Comparison of ENCODE assay signal across 22 cellular contexts in the genomic region with DNA sequence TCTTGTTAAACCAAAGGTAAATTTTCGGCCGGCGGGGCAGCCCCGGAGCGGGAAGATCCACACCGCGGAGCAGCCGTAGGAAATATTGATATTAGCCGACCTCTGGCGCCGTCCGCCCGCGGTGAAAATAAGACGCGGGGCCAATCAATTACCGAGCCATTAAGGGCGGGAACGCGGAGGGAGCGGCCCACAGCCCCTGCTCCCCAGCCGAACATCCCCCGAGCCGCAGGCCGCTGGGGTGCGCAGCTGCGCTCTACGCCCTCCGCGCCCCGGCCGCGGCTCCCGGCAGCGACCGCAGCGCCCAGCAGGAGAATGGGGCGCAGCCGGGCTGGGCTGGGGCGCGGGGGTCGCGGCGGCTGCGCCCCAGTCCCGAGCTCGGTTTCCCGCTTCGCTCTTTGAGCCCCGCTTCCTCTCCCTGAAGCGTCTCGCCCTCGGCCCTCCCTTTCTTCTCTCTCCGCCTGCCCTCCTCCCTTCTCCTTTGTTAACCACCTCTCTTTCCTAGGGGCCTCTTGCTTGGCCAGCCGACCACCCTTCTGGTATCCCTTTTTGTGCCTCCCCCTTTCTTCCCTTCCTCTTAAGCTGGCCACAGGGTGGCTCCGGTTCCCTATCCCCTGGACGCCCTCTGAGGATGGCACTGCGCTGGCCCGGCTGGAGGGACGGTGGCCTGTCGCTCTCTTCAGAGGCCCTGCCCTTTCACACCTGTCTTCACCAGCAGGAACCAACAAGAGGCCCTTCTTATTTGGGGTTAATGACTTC. TPM values are rescaled to one million over a fixed set of nuclear protein-coding genes. Genes with fewer than 3 reads are reported as not detected.
DNase-seq lines count a peak whose midpoint lies in the region; ATAC-seq and TF ChIP-seq lines count a peak whose summit lies in the region.
"Had no signal": no experiment of that assay in that cellular context is flagged by ENCODE, and none has a peak within 500 bp of the region (broad histone marks: within the 10 kb centered on the region; RNA-seq: fewer than 3 reads in every experiment).

No MANE protein-coding gene starts in this region.

- no peak overlapping the region for H3K27ac Mint-ChIP-seq in chondrocyte (ENCODE audit: unreplicated experiment)
- H3K27ac Mint-ChIP-seq: activated naive CD4-positive, alpha-beta T cell treated with anti-CD3 and anti-CD28 coated beads, Interleukin-2, amount 50 U/mL, for 24 hours; immature natural killer cell; stimulated activated naive B cell treated with anti-CD40 and anti-IgM and Interleukin-4, amounts not matched to agents 10 μg/mL and 1 μg/mL and 100 μg/mL, for 72 hours had no signal

- intact Hi-C loops in Right ventricle myocardium superior (cut with DNase I) (no loop called here), heart right ventricle (cut with DNase I) (no loop called here), testis (cut with DNase I; ENCODE audit: low total_unique reads) (no loop called here)

- no peak for TF ChIP-seq POLR2A in testis (IDR thresholded peaks at IDR 0.05)

- DNase-seq in Right ventricle myocardium superior = peak; percentile 28
- no peak for DNase-seq in heart right ventricle
- no peak for DNase-seq in chondrocyte (ENCODE audit: low spot score)
- DNase-seq in iPS-NIHi11 (ENCODE audit: low spot score) = peak; percentile 81
- DNase-seq in testis = no peak
- no peak for DNase-seq in foreskin melanocyte
- DNase-seq: activated CD4-positive, alpha-beta T cell treated with anti-CD3 and anti-CD28 coated beads for 48 hours; activated T-cell treated with anti-CD3 and anti-CD28 coated beads for 4 hours; effector memory CD4-positive, alpha-beta T cell; immature natural killer cell; NCI-H1105; NCI-H446; nucleus accumbens; SJCRH30; stimulated activated naive B cell treated with anti-CD40 and anti-IgM and Interleukin-4, amounts not matched to agents 10 μg/mL and 1 μg/mL and 100 μg/mL, for 72 hours; T1000 had no signal

- TF ChIP-seq CTCF in heart right ventricle (IDR thresholded peaks at IDR 0.05) (peak in 1 of 9 donors; percentile 17), chondrocyte (IDR thresholded peaks at IDR 0.05) (no peak), testis (IDR thresholded peaks at IDR 0.05) (no peak)

- peaks cover 65% of the 10 kb centered on the region for H3K27me3 Mint-ChIP-seq in chondrocyte (ENCODE audit: low read depth)

- H3K36me3 Mint-ChIP-seq in chondrocyte (ENCODE audit: low read depth) = peaks cover 2% of the 10 kb centered on the region
- H3K36me3 Mint-ChIP-seq: activated naive CD4-positive, alpha-beta T cell treated with anti-CD3 and anti-CD28 coated beads, Interleukin-2, amount 50 U/mL, for 24 hours; immature natural killer cell had no signal

- no peak overlapping the region for H3K4me3 ChIP-seq in heart right ventricle
- H3K4me3 ChIP-seq in testis = peak overlapping the region; percentile 31 to 40
- H3K4me3 ChIP-seq: SJCRH30 had no signal

- peaks cover 4% of the 10 kb centered on the region for H3K4me1 Mint-ChIP-seq in chondrocyte (ENCODE audit: low read depth)
- H3K4me1 Mint-ChIP-seq: activated naive CD4-positive, alpha-beta T cell treated with anti-CD3 and anti-CD28 coated beads, Interleukin-2, amount 50 U/mL, for 24 hours; immature natural killer cell had no signal

- H3K9me3 ChIP-seq in heart right ventricle (no peaks in the 10 kb centered on the region), testis (no peaks in the 10 kb centered on the region)
- H3K9me3 ChIP-seq: SJCRH30 had no signal

- ATAC-seq in Right ventricle myocardium superior (ENCODE audit: poor library complexity) = no peak
- ATAC-seq in heart right ventricle = no peak
- ATAC-seq in HG03457 (IDR thresholded peaks at IDR 0.05; ENCODE audit: unreplicated experiment) = no peak
- no peak for ATAC-seq in GM19023 (IDR thresholded peaks at IDR 0.05; ENCODE audit: unreplicated experiment)
- ATAC-seq: stimulated activated naive B cell treated with anti-CD40 and anti-IgM and Interleukin-4, amounts not matched to agents 10 μg/mL and 1 μg/mL and 100 μg/mL, for 72 hours had no signal

- H3K27me3 ChIP-seq in heart right ventricle (peaks cover 0 to 82% (median 56%) of the 10 kb centered on the region in 7 donors), testis (no peaks in the 10 kb centered on the region)
- H3K27me3 ChIP-seq: SJCRH30 had no signal

- WGBS in heart right ventricle, 2 donors = 9 to 10% methylated on average over 50 to 61 of the region's 61 CpGs
- 25 to 40% methylated on average over 32 to 61 of the region's 61 CpGs for WGBS in testis, 2 donors

- H3K4me1 ChIP-seq in heart right ventricle (peaks cover 0 to 13% (median 2%) of the 10 kb centered on the region in 9 donors), testis (no peaks in the 10 kb centered on the region)
- H3K4me1 ChIP-seq: SJCRH30 had no signal

- H3K27ac ChIP-seq in heart right ventricle = no peak overlapping the region
- no peak overlapping the region for H3K27ac ChIP-seq in testis
- H3K27ac ChIP-seq: KMS-11, SJCRH30 had no signal

- H3K36me3 ChIP-seq in heart right ventricle (no peaks in the 10 kb centered on the region), testis (ENCODE audit: low read depth, missing control alignments) (no peaks in the 10 kb centered on the region)
- H3K36me3 ChIP-seq: SJCRH30 had no signal

- H3K9me3 Mint-ChIP-seq in chondrocyte (ENCODE audit: low read depth) = no peaks in the 10 kb centered on the region
- H3K9me3 Mint-ChIP-seq: activated naive CD4-positive, alpha-beta T cell treated with anti-CD3 and anti-CD28 coated beads, Interleukin-2, amount 50 U/mL, for 24 hours; stimulated activated naive B cell treated with anti-CD40 and anti-IgM and Interleukin-4, amounts not matched to agents 10 μg/mL and 1 μg/mL and 100 μg/mL, for 72 hours had no signal

- H3K4me3 Mint-ChIP-seq in chondrocyte (ENCODE audit: unreplicated experiment) = peak overlapping the region; percentile 6
- H3K4me3 Mint-ChIP-seq: activated naive CD4-positive, alpha-beta T cell treated with anti-CD3 and anti-CD28 coated beads, Interleukin-2, amount 50 U/mL, for 24 hours; immature natural killer cell; stimulated activated naive B cell treated with anti-CD40 and anti-IgM and Interleukin-4, amounts not matched to agents 10 μg/mL and 1 μg/mL and 100 μg/mL, for 72 hours had no signal

RNA-seq across cellular contexts. Expression of a gene that starts 40.9 kb away (rescaled TPM):
- total RNA-seq in Right ventricle myocardium superior (0.19 TPM), heart right ventricle (1 to 10 TPM in 1 of 10 donors, under 1 TPM in 8, not detected in 1; 0.08 to 1.2 (median 0.32) TPM), chondrocyte (0.22 to 0.90 TPM in 2 of 3 replicates, not detected in the other), testis (1 to 10 TPM; 3.9 to 4.8 TPM)
- polyA plus RNA-seq in heart right ventricle (under 1 TPM; 0.07 TPM), testis (ENCODE audit: insufficient read depth, low read depth, low replicate concordance) (6.3 TPM)
- total RNA-seq: bronchial epithelial cell, SJCRH30, skeletal muscle tissue had no signal

Comparison
In these comparisons a context has a peak if more than half of its experiments do, and no peak if none do; other contexts are left out.
1. DNase-seq: peak in Right ventricle myocardium superior (single experiment) and iPS-NIHi11 (single experiment); none in heart right ventricle (0 of 2), chondrocyte (single experiment), testis (single experiment) and foreskin melanocyte (single experiment).
2. H3K4me3 ChIP-seq: peak in testis (2 of 2); none in heart right ventricle (0 of 10).